ENCODE assay signal across 2 cellular contexts in genomic region chr15:29131336-29132109, GRCh38.
TF ChIP-seq lines count a peak whose summit lies in the region.

No MANE protein-coding gene starts in this region.

TF ChIP-seq in GM23338, 12 proteins besides CTCF, POLR2A, EP300 and RAD21 (continued from another document):
- TF ChIP-seq, protein P1, sequence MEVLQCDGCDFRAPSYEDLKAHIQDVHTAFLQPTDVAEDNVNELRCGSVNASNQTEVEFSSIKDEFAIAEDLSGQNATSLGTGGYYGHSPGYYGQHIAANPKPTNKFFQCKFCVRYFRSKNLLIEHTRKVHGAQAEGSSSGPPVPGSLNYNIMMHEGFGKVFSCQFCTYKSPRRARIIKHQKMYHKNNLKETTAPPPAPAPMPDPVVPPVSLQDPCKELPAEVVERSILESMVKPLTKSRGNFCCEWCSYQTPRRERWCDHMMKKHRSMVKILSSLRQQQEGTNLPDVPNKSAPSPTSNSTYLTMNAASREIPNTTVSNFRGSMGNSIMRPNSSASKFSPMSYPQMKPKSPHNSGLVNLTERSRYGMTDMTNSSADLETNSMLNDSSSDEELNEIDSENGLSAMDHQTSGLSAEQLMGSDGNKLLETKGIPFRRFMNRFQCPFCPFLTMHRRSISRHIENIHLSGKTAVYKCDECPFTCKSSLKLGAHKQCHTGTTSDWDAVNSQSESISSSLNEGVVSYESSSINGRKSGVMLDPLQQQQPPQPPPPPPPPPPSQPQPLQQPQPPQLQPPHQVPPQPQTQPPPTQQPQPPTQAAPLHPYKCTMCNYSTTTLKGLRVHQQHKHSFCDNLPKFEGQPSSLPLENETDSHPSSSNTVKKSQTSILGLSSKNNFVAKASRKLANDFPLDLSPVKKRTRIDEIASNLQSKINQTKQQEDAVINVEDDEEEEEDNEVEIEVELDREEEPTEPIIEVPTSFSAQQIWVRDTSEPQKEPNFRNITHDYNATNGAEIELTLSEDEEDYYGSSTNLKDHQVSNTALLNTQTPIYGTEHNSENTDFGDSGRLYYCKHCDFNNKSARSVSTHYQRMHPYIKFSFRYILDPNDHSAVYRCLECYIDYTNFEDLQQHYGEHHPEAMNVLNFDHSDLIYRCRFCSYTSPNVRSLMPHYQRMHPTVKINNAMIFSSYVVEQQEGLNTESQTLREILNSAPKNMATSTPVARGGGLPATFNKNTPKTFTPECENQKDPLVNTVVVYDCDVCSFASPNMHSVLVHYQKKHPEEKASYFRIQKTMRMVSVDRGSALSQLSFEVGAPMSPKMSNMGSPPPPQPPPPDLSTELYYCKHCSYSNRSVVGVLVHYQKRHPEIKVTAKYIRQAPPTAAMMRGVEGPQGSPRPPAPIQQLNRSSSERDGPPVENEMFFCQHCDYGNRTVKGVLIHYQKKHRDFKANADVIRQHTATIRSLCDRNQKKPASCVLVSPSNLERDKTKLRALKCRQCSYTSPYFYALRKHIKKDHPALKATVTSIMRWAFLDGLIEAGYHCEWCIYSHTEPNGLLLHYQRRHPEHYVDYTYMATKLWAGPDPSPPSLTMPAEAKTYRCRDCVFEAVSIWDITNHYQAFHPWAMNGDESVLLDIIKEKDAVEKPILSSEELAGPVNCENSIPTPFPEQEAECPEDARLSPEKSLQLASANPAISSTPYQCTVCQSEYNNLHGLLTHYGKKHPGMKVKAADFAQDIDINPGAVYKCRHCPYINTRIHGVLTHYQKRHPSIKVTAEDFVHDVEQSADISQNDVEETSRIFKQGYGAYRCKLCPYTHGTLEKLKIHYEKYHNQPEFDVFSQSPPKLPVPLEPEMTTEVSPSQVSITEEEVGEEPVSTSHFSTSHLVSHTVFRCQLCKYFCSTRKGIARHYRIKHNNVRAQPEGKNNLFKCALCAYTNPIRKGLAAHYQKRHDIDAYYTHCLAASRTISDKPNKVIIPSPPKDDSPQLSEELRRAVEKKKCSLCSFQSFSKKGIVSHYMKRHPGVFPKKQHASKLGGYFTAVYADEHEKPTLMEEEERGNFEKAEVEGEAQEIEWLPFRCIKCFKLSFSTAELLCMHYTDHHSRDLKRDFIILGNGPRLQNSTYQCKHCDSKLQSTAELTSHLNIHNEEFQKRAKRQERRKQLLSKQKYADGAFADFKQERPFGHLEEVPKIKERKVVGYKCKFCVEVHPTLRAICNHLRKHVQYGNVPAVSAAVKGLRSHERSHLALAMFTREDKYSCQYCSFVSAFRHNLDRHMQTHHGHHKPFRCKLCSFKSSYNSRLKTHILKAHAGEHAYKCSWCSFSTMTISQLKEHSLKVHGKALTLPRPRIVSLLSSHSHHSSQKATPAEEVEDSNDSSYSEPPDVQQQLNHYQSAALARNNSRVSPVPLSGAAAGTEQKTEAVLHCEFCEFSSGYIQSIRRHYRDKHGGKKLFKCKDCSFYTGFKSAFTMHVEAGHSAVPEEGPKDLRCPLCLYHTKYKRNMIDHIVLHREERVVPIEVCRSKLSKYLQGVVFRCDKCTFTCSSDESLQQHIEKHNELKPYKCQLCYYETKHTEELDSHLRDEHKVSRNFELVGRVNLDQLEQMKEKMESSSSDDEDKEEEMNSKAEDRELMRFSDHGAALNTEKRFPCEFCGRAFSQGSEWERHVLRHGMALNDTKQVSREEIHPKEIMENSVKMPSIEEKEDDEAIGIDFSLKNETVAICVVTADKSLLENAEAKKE (CRISPR knock-in tag; IDR thresholded peaks at IDR 0.05) = no peak
- TF ChIP-seq CREB1 (CRISPR knock-in tag; IDR thresholded peaks at IDR 0.05; ENCODE audit: low read depth) (no peak), ZNF331 (CRISPR knock-in tag; IDR thresholded peaks at IDR 0.05; ENCODE audit: low read depth) (no peak), POLR2AphosphoS5 (IDR thresholded peaks at IDR 0.05; ENCODE audit: low read depth) (no peak), STAT1 (IDR thresholded peaks at IDR 0.05; ENCODE audit: unreplicated experiment) (no peak), NANOG (IDR thresholded peaks at IDR 0.05; ENCODE audit: borderline replicate concordance) (no peak), ZNF114 (CRISPR knock-in tag; IDR thresholded peaks at IDR 0.05) (no peak)
- TF ChIP-seq, protein P2, sequence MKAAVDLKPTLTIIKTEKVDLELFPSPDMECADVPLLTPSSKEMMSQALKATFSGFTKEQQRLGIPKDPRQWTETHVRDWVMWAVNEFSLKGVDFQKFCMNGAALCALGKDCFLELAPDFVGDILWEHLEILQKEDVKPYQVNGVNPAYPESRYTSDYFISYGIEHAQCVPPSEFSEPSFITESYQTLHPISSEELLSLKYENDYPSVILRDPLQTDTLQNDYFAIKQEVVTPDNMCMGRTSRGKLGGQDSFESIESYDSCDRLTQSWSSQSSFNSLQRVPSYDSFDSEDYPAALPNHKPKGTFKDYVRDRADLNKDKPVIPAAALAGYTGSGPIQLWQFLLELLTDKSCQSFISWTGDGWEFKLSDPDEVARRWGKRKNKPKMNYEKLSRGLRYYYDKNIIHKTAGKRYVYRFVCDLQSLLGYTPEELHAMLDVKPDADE (IDR thresholded peaks at IDR 0.05) = no peak
- TF ChIP-seq, protein P3, sequence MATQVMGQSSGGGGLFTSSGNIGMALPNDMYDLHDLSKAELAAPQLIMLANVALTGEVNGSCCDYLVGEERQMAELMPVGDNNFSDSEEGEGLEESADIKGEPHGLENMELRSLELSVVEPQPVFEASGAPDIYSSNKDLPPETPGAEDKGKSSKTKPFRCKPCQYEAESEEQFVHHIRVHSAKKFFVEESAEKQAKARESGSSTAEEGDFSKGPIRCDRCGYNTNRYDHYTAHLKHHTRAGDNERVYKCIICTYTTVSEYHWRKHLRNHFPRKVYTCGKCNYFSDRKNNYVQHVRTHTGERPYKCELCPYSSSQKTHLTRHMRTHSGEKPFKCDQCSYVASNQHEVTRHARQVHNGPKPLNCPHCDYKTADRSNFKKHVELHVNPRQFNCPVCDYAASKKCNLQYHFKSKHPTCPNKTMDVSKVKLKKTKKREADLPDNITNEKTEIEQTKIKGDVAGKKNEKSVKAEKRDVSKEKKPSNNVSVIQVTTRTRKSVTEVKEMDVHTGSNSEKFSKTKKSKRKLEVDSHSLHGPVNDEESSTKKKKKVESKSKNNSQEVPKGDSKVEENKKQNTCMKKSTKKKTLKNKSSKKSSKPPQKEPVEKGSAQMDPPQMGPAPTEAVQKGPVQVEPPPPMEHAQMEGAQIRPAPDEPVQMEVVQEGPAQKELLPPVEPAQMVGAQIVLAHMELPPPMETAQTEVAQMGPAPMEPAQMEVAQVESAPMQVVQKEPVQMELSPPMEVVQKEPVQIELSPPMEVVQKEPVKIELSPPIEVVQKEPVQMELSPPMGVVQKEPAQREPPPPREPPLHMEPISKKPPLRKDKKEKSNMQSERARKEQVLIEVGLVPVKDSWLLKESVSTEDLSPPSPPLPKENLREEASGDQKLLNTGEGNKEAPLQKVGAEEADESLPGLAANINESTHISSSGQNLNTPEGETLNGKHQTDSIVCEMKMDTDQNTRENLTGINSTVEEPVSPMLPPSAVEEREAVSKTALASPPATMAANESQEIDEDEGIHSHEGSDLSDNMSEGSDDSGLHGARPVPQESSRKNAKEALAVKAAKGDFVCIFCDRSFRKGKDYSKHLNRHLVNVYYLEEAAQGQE (IDR thresholded peaks at IDR 0.05; ENCODE audit: unreplicated experiment) = no peak

TF ChIP-seq in SK-N-SH, 30 proteins besides CTCF, POLR2A, EP300 and RAD21 (continued from another document):
- no peak for TF ChIP-seq USF1 (IDR thresholded peaks at IDR 0.05; ENCODE audit: borderline replicate concordance, low read depth)
- TF ChIP-seq NRF1 (IDR thresholded peaks at IDR 0.05; ENCODE audit: low read depth, low read length) = no peak
- no peak for TF ChIP-seq JUND (IDR thresholded peaks at IDR 0.05)
- no peak for TF ChIP-seq USF2 (IDR thresholded peaks at IDR 0.05; ENCODE audit: borderline replicate concordance, low read depth, low read length)
- no peak for TF ChIP-seq SIN3A (IDR thresholded peaks at IDR 0.05; ENCODE audit: borderline replicate concordance, low read depth, low read length)
- TF ChIP-seq, protein P4, sequence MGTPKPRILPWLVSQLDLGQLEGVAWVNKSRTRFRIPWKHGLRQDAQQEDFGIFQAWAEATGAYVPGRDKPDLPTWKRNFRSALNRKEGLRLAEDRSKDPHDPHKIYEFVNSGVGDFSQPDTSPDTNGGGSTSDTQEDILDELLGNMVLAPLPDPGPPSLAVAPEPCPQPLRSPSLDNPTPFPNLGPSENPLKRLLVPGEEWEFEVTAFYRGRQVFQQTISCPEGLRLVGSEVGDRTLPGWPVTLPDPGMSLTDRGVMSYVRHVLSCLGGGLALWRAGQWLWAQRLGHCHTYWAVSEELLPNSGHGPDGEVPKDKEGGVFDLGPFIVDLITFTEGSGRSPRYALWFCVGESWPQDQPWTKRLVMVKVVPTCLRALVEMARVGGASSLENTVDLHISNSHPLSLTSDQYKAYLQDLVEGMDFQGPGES (IDR thresholded peaks at IDR 0.05; ENCODE audit: low read depth, low read length) = no peak
- TF ChIP-seq RXRA (IDR thresholded peaks at IDR 0.05; ENCODE audit: borderline replicate concordance, low read depth) = no peak
- TF ChIP-seq MEF2A (IDR thresholded peaks at IDR 0.05; ENCODE audit: borderline replicate concordance, low read depth) = no peak
- no peak for TF ChIP-seq FOSL2 (IDR thresholded peaks at IDR 0.05; ENCODE audit: borderline replicate concordance, low read depth)
- no peak for TF ChIP-seq TCF12 (IDR thresholded peaks at IDR 0.05)
- TF ChIP-seq EZH2phosphoT487 (IDR thresholded peaks at IDR 0.05; ENCODE audit: borderline replicate concordance, low read depth) = no peak
- no peak for TF ChIP-seq ELF1 (IDR thresholded peaks at IDR 0.05)
- TF ChIP-seq SMC3 (IDR thresholded peaks at IDR 0.05; ENCODE audit: low read depth, low read length) = no peak
- no peak for TF ChIP-seq FOXJ3 (CRISPR knock-in tag; IDR thresholded peaks at IDR 0.05)
TF ChIP-seq in SK-N-SH: peak in this region for 0.
